12 cellular contexts compared by ENCODE assay signal in genomic region chr13:85497652-85498051, GRCh38.
DNase-seq lines count a peak whose midpoint lies in the region; ATAC-seq and TF ChIP-seq lines count a peak whose summit lies in the region.
"Had no signal": no experiment of that assay in that cellular context is flagged by ENCODE, and none has a peak within 500 bp of the region (broad histone marks: within the 10 kb centered on the region; RNA-seq: fewer than 3 reads in every experiment).

No MANE protein-coding gene starts in this region.

- H3K9me3 ChIP-seq in Panc1 (ENCODE audit: control insufficient read depth, insufficient read depth, low read depth, low read length) = no peaks in the 10 kb centered on the region
- H3K9me3 ChIP-seq in mucosa of descending colon = no peaks in the 10 kb centered on the region
- H3K9me3 ChIP-seq: right lobe of liver had no signal

- H3K27ac ChIP-seq in Panc1 (ENCODE audit: low read length) = no peak overlapping the region
- H3K27ac ChIP-seq: right lobe of liver had no signal

- BruUV-seq in Panc1 (replicated peaks; lab: Mats Ljungman, UMichigan) = no TSS peak

- DNase-seq in Daoy (ENCODE audit: low read depth) (peak; percentile 66), Panc1 (ENCODE audit: low read depth, low spot score) (peak; percentile 33), epidermal melanocyte (ENCODE audit: insufficient read length, low spot score) (peak; percentile 23), non-pigmented ciliary epithelial cell (ENCODE audit: low read depth) (peak; percentile 92), DMS114 treated with DMSO at 0.1 percent for 48 hours (lab: John Stamatoyannopoulos, UW; ENCODE audit: unreplicated experiment) (no peak), mucosa of descending colon (no peak)
- DNase-seq in stimulated activated CD4-positive, alpha-beta T cell treated with anti-CD3 and anti-CD28 coated beads, Interleukin-4, amount 100 ng/mL, for 24 hours = no peak
- DNase-seq: activated naive CD4-positive, alpha-beta T cell; NCI-H1092 treated with DMSO at 0.1 percent for 48 hours; NCI-H526; right lobe of liver had no signal

- ATAC-seq in Panc1 = no peak
- no peak for ATAC-seq in HG03039 (IDR thresholded peaks at IDR 0.05; ENCODE audit: unreplicated experiment)
- ATAC-seq in mucosa of descending colon = no peak
- ATAC-seq: right lobe of liver had no signal

- CTCF ChIA-PET in Panc1 (lab: Charles Lee) = no interaction called here

- H3K4me3 ChIP-seq in Panc1 (ENCODE audit: low read depth in 2 of 2, low read length in 2 of 2) (no peak overlapping the region), mucosa of descending colon (no peak overlapping the region)
- H3K4me3 ChIP-seq: right lobe of liver had no signal

- POLR2A ChIA-PET in Panc1 (lab: Charles Lee) = no interaction called here

- in situ Hi-C loops in Panc1 (cut with HindIII; ENCODE audit: low pct_unique_long_range_greater_than_20kb, low sequenced_read_pairs) = no loop called here

- intact Hi-C loops in Panc1 (cut with micrococcal nuclease; ENCODE audit: unreplicated experiment) (no loop called here), mucosa of descending colon (cut with DNase I, micrococcal nuclease) (no loop called here)

- no peaks in the 10 kb centered on the region for H3K36me3 ChIP-seq in Panc1 (ENCODE audit: control insufficient read depth, insufficient read depth, low read length)
- no peaks in the 10 kb centered on the region for H3K36me3 ChIP-seq in mucosa of descending colon (ENCODE audit: low read depth)
- H3K36me3 ChIP-seq: right lobe of liver had no signal

- H3K4me1 ChIP-seq in Panc1 (ENCODE audit: control insufficient read depth, insufficient read depth, low read length) (no peaks in the 10 kb centered on the region), mucosa of descending colon (ENCODE audit: low read depth) (no peaks in the 10 kb centered on the region)
- H3K4me1 ChIP-seq: right lobe of liver had no signal

- no peak for TF ChIP-seq CTCF in Panc1 (IDR thresholded peaks at IDR 0.05)
- no peak for TF ChIP-seq CTCF in mucosa of descending colon (IDR thresholded peaks at IDR 0.05)

- no peaks in the 10 kb centered on the region for H3K27me3 ChIP-seq in Panc1 (ENCODE audit: control insufficient read depth, insufficient read depth, low read length)
- H3K27me3 ChIP-seq: right lobe of liver had no signal

Comparison
In these comparisons a context has a peak if more than half of its experiments do, and no peak if none do; other contexts are left out.
1. DNase-seq: peak in Daoy (single experiment), Panc1 (single experiment), epidermal melanocyte (single experiment) and non-pigmented ciliary epithelial cell (single experiment); none in DMS114 treated with DMSO at 0.1 percent for 48 hours (single experiment), stimulated activated CD4-positive, alpha-beta T cell treated with anti-CD3 and anti-CD28 coated beads, Interleukin-4, amount 100 ng/mL, for 24 hours (single experiment) and mucosa of descending colon (0 of 3).